In genomic region chr11:111942826-111943225, GRCh38 we compare ENCODE assay signal across 13 cellular contexts. TPM values are rescaled to one million over a fixed set of nuclear protein-coding genes. Genes with fewer than 3 reads are reported as not detected.
DNase-seq lines count a peak whose midpoint lies in the region; ATAC-seq, FAIRE-seq and TF ChIP-seq lines count a peak whose summit lies in the region.
"Had no signal": no experiment of that assay in that cellular context is flagged by ENCODE, and none has a peak within 500 bp of the region (broad histone marks: within the 10 kb centered on the region; RNA-seq: fewer than 3 reads in every experiment).

No MANE protein-coding gene starts in this region.

- FAIRE-seq in keratinocyte (lab: Jason Lieb, UNC) = no peak

- H3K4me2 ChIP-seq in keratinocyte (ENCODE audit: control insufficient read depth, extremely low read depth, insufficient read depth, low read depth, low read length) = no peak overlapping the region

- peak overlapping the region in 4 of 5 experiments; percentile 81 to 97 (median 93) for H3K27ac Mint-ChIP-seq in brain
- no peak overlapping the region for H3K27ac Mint-ChIP-seq in effector memory CD8-positive, alpha-beta T cell

- no peaks in the 10 kb centered on the region for H3K9me3 Mint-ChIP-seq in brain
- H3K9me3 Mint-ChIP-seq in effector memory CD8-positive, alpha-beta T cell = no peaks in the 10 kb centered on the region

- no peak for ATAC-seq in effector memory CD8-positive, alpha-beta T cell (replicated peaks)
- ATAC-seq in upper lobe of right lung = no peak

- peak overlapping the region; percentile 98 for H3K27ac ChIP-seq in ACC112 (ENCODE audit: low read depth, low read length)
- H3K27ac ChIP-seq in keratinocyte (ENCODE audit: control insufficient read depth, insufficient read depth, low read length) = peak overlapping the region; percentile 75
- H3K27ac ChIP-seq in upper lobe of right lung = no peak overlapping the region
- H3K27ac ChIP-seq: upper lobe of left lung had no signal

- TF ChIP-seq CTCF in brain (conservative IDR thresholded peaks at IDR 0.05) (no peak), keratinocyte (optimal IDR thresholded peaks at IDR 0.05 in 1 of 3, IDR thresholded peaks at IDR 0.05 in 1 of 3, conservative IDR thresholded peaks at IDR 0.05 in 1 of 3; ENCODE audit: extremely low read depth in 1 of 3, insufficient read depth in 2 of 3, low read length in 3 of 3) (no peak), upper lobe of right lung (IDR thresholded peaks at IDR 0.05) (no peak)

- no peaks in the 10 kb centered on the region for H3K27me3 Mint-ChIP-seq in brain
- H3K27me3 Mint-ChIP-seq in effector memory CD8-positive, alpha-beta T cell = no peaks in the 10 kb centered on the region

- peak; percentile 84 for DNase-seq in MG63
- DNase-seq in keratinocyte (ENCODE audit: low read depth, low spot score) = no peak
- DNase-seq in effector memory CD8-positive, alpha-beta T cell = no peak
- no peak for DNase-seq in NCI-H82 (lab: John Stamatoyannopoulos, UW)
- no peak for DNase-seq in upper lobe of right lung
- DNase-seq in medulla oblongata (ENCODE audit: extremely low spot score) = no peak
- DNase-seq: activated CD4-positive, alpha-beta T cell treated with anti-CD3 and anti-CD28 coated beads, Interleukin-2, amount 50 U/mL, for 4 hours; NCI-H1930; NCI-H774; occipital lobe; upper lobe of left lung had no signal

- H3K36me3 ChIP-seq in ACC112 (ENCODE audit: insufficient read depth, low read length) (no peaks in the 10 kb centered on the region), MG63 (no peaks in the 10 kb centered on the region), keratinocyte (ENCODE audit: control insufficient read depth in 2 of 2, extremely low read depth in 1 of 2, insufficient read depth in 2 of 2, low read length in 2 of 2) (no peaks in the 10 kb centered on the region), upper lobe of right lung (no peaks in the 10 kb centered on the region)
- H3K36me3 ChIP-seq: upper lobe of left lung had no signal

- no peak overlapping the region for H3K9ac ChIP-seq in keratinocyte (ENCODE audit: control insufficient read depth, extremely low read depth, insufficient read depth, low read length)

- no peak overlapping the region for H3K4me3 Mint-ChIP-seq in brain
- H3K4me3 Mint-ChIP-seq in effector memory CD8-positive, alpha-beta T cell = no peak overlapping the region

- dilution Hi-C loops in keratinocyte (cut with MboI; ENCODE audit: extremely low pct_ligation_motif_present, low sequenced_read_pairs) = no loop called here

- peaks cover 12% of the 10 kb centered on the region for H3K36me3 Mint-ChIP-seq in brain
- no peaks in the 10 kb centered on the region for H3K36me3 Mint-ChIP-seq in effector memory CD8-positive, alpha-beta T cell (ENCODE audit: insufficient read depth)

- H2AFZ ChIP-seq in ACC112 (ENCODE audit: low read length, unreplicated experiment) = peak overlapping the region; percentile 36
- H2AFZ ChIP-seq in keratinocyte (ENCODE audit: control insufficient read depth, low read length) = no peak overlapping the region

- H4K20me1 ChIP-seq in keratinocyte (ENCODE audit: control insufficient read depth, extremely low read depth, insufficient read depth, low read length) = no peaks in the 10 kb centered on the region

- H3K27me3 ChIP-seq in ACC112 (ENCODE audit: insufficient read depth, low read length) = no peaks in the 10 kb centered on the region
- no peaks in the 10 kb centered on the region for H3K27me3 ChIP-seq in MG63
- H3K27me3 ChIP-seq in keratinocyte (ENCODE audit: control insufficient read depth, extremely low read depth, insufficient read depth, low read length) = no peaks in the 10 kb centered on the region
- H3K27me3 ChIP-seq in upper lobe of right lung = no peaks in the 10 kb centered on the region
- H3K27me3 ChIP-seq: upper lobe of left lung had no signal

- H3K4me3 ChIP-seq in ACC112 (ENCODE audit: low read depth, low read length) (peak overlapping the region; percentile 15; the same call in 1 of the 2 replicates), MG63 (no peak overlapping the region), keratinocyte (ENCODE audit: control insufficient read depth in 2 of 3, extremely low read depth in 1 of 3, insufficient read depth in 2 of 3, low read depth in 1 of 3, low read length in 3 of 3) (no peak overlapping the region), upper lobe of right lung (no peak overlapping the region)
- H3K4me3 ChIP-seq: upper lobe of left lung had no signal

- H3K9me3 ChIP-seq in MG63 (no peaks in the 10 kb centered on the region), keratinocyte (ENCODE audit: control insufficient read depth, low read depth, low read length) (no peaks in the 10 kb centered on the region), upper lobe of right lung (no peaks in the 10 kb centered on the region)
- H3K9me3 ChIP-seq: upper lobe of left lung had no signal

- H3K79me2 ChIP-seq in ACC112 (ENCODE audit: control insufficient read depth, insufficient read depth, low read length, unreplicated experiment) (peaks cover 11% of the 10 kb centered on the region), keratinocyte (ENCODE audit: control insufficient read depth, insufficient read depth, low read length) (no peaks in the 10 kb centered on the region)

- H3K9me1 ChIP-seq in keratinocyte (ENCODE audit: control insufficient read depth, extremely low read depth, insufficient read depth, low read length) = no peaks in the 10 kb centered on the region

- peaks cover 68% of the 10 kb centered on the region for H3K4me1 Mint-ChIP-seq in brain
- H3K4me1 Mint-ChIP-seq in effector memory CD8-positive, alpha-beta T cell (ENCODE audit: low read depth in 2 of 2) = peaks cover 11 to 13% of the 10 kb centered on the region in 2 donors

- peaks cover 68% of the 10 kb centered on the region for H3K4me1 ChIP-seq in ACC112 (ENCODE audit: control insufficient read depth, insufficient read depth, low read length, unreplicated experiment)
- peaks cover 50% of the 10 kb centered on the region for H3K4me1 ChIP-seq in keratinocyte (ENCODE audit: control insufficient read depth, extremely low read depth, insufficient read depth, low read length)
- peaks cover 20% of the 10 kb centered on the region for H3K4me1 ChIP-seq in upper lobe of right lung

- intact Hi-C loops in upper lobe of right lung (cut with DNase I) = no loop called here

RNA-seq across cellular contexts. Expression of gene DIXDC1, which starts 5.7 kb away (rescaled TPM):
- total RNA-seq in MG63 (2014; rRNA removed; shearing (Covaris generic); ENCODE audit: low replicate concordance) = 5.2 and 7.0 TPM in 2 replicates
- 13.6 TPM for polyA plus RNA-seq in brain (ENCODE audit: insufficient read depth, low read depth, low replicate concordance)
- polyA plus RNA-seq in keratinocyte = 5.9 to 13.2 TPM (median 7.8 TPM) in 3 replicates
- polyA plus RNA-seq in keratinocyte (2011; ENCODE audit: low read depth) = 20.1 TPM
- polyA plus RNA-seq in keratinocyte (2011; cell fraction: cytosol; rRNA removed) = 11.0 and 15.2 TPM in 2 replicates
- 11.4 and 12.8 TPM in 2 replicates for polyA plus RNA-seq in keratinocyte (2011; cell fraction: nucleus; rRNA removed)
- 4.3 and 6.6 TPM in 2 replicates for polyA plus RNA-seq in keratinocyte (2012; ENCODE audit: low replicate concordance)
- 3.8 to 17.6 TPM (median 10.7 TPM) in 3 replicates for polyA minus RNA-seq in keratinocyte
- 14.0 TPM for polyA minus RNA-seq in keratinocyte (2011; cell fraction: cytosol; rRNA and poly(A)+ RNA removed)
- polyA minus RNA-seq in keratinocyte (2011; cell fraction: nucleus; rRNA and poly(A)+ RNA removed) = 13.1 and 24.3 TPM in 2 replicates
- 15.2 TPM for total RNA-seq in upper lobe of right lung

RNA-seq across cellular contexts. Expression of gene C11orf52, which starts 24.1 kb away (rescaled TPM):
- total RNA-seq in MG63 (2014; rRNA removed; shearing (Covaris generic); ENCODE audit: low replicate concordance) = not detected in 2 replicates
- polyA plus RNA-seq in brain (ENCODE audit: insufficient read depth, low read depth, low replicate concordance) (9.1 TPM), keratinocyte (2.9 to 5.5 TPM (median 3.5 TPM) in 3 replicates)
- polyA plus RNA-seq in keratinocyte (2011; ENCODE audit: low read depth) = 4.3 TPM
- 3.1 and 3.3 TPM in 2 replicates for polyA plus RNA-seq in keratinocyte (2011; cell fraction: cytosol; rRNA removed)
- polyA plus RNA-seq in keratinocyte (2011; cell fraction: nucleus; rRNA removed) = 3.0 and 4.4 TPM in 2 replicates
- polyA plus RNA-seq in keratinocyte (2012; ENCODE audit: low replicate concordance) = 2.7 and 7.3 TPM in 2 replicates
- polyA minus RNA-seq in keratinocyte = 0.58 to 4.4 TPM (median 0.89 TPM) in 3 replicates
- not detected for polyA minus RNA-seq in keratinocyte (2011; cell fraction: cytosol; rRNA and poly(A)+ RNA removed)
- 0.53 TPM in 1 of 2 replicates, not detected in the other for polyA minus RNA-seq in keratinocyte (2011; cell fraction: nucleus; rRNA and poly(A)+ RNA removed)
- total RNA-seq in upper lobe of right lung = 9.8 TPM
- total RNA-seq: occipital lobe had no signal

RNA-seq across cellular contexts. Expression of gene HSPB2, which starts 30.3 kb away (rescaled TPM):
- total RNA-seq in MG63 (2014; rRNA removed; shearing (Covaris generic); ENCODE audit: low replicate concordance) = 3.8 TPM in 1 of 2 replicates, not detected in the other
- polyA plus RNA-seq in brain (ENCODE audit: insufficient read depth, low read depth, low replicate concordance) (4.3 TPM), keratinocyte (0.08 to 0.98 TPM (median 0.22 TPM) in 3 replicates)
- polyA plus RNA-seq in keratinocyte (2011; ENCODE audit: low read depth) = not detected
- 0.55 TPM in 1 of 2 replicates, not detected in the other for polyA plus RNA-seq in keratinocyte (2011; cell fraction: cytosol; rRNA removed)
- polyA plus RNA-seq in keratinocyte (2011; cell fraction: nucleus; rRNA removed) = 0.28 and 0.40 TPM in 2 replicates
- 0.48 and 1.2 TPM in 2 replicates for polyA plus RNA-seq in keratinocyte (2012; ENCODE audit: low replicate concordance)
- 0.63 TPM in 1 of 3 replicates, not detected in the others for polyA minus RNA-seq in keratinocyte
- not detected for polyA minus RNA-seq in keratinocyte (2011; cell fraction: cytosol; rRNA and poly(A)+ RNA removed)
- not detected in 2 replicates for polyA minus RNA-seq in keratinocyte (2011; cell fraction: nucleus; rRNA and poly(A)+ RNA removed)
- total RNA-seq in upper lobe of right lung = 9.2 TPM

RNA-seq across cellular contexts. Expression of gene CRYAB, which starts 31.3 kb away (rescaled TPM):
- total RNA-seq in MG63 (2014; rRNA removed; shearing (Covaris generic); ENCODE audit: low replicate concordance) = 0.67 and 15.7 TPM in 2 replicates
- polyA plus RNA-seq in brain (ENCODE audit: insufficient read depth, low read depth, low replicate concordance) = 1,548 TPM
- polyA plus RNA-seq in keratinocyte = 7.4 to 47.9 TPM (median 11.0 TPM) in 3 replicates
- 264 TPM for polyA plus RNA-seq in keratinocyte (2011; ENCODE audit: low read depth)
- 61.4 and 90.5 TPM in 2 replicates for polyA plus RNA-seq in keratinocyte (2011; cell fraction: cytosol; rRNA removed)
- 56.5 and 64.7 TPM in 2 replicates for polyA plus RNA-seq in keratinocyte (2011; cell fraction: nucleus; rRNA removed)
- polyA plus RNA-seq in keratinocyte (2012; ENCODE audit: low replicate concordance) = 11.6 and 2,032 TPM in 2 replicates
- 2.3 to 18.6 TPM (median 15.9 TPM) in 3 replicates for polyA minus RNA-seq in keratinocyte
- 9.0 TPM for polyA minus RNA-seq in keratinocyte (2011; cell fraction: cytosol; rRNA and poly(A)+ RNA removed)
- 18.0 and 22.3 TPM in 2 replicates for polyA minus RNA-seq in keratinocyte (2011; cell fraction: nucleus; rRNA and poly(A)+ RNA removed)
- total RNA-seq in upper lobe of right lung = 113 TPM

Comparison
In these comparisons a context has a peak if more than half of its experiments do, and no peak if none do; other contexts are left out.
1. H3K27ac Mint-ChIP-seq: peak in brain (4 of 5); none in effector memory CD8-positive, alpha-beta T cell (0 of 2).
2. RNA of gene C11orf52, which starts 24.1 kb away (total RNA-seq): 9.8 TPM in upper lobe of right lung (single experiment); not detected in MG63; every median in the first group is over 10 times any median in the second.